Comparison of ENCODE assay signal across 10 cellular contexts in the genomic region with DNA sequence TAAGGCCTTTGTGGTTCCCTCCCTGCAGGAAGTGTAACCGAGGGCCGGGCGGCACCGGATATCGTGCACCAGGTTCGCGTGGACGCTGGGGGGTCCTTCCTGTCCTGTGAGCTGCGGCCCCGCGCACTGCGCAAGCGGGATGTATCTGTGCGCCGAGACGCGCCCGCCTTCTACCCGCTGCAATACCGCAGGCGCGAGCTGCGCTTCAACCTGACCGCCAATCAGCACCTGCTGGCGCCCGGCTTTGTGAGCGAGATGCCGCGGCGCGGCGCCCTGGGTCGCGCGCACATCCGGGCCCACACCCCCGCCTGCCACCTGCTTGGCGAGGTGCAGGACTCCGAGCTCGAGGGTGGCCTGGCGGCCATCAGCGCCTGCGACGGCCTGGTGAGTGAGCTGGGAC. TPM values are rescaled to one million over a fixed set of nuclear protein-coding genes. Genes with fewer than 3 reads are reported as not detected.
DNase-seq lines count a peak whose midpoint lies in the region; ATAC-seq and TF ChIP-seq lines count a peak whose summit lies in the region.
"Had no signal": no experiment of that assay in that cellular context is flagged by ENCODE, and none has a peak within 500 bp of the region (broad histone marks: within the 10 kb centered on the region; RNA-seq: fewer than 3 reads in every experiment).

No MANE protein-coding gene starts in this region.

- TF ChIP-seq POLR2A in lower leg skin (IDR thresholded peaks at IDR 0.05), result no peak

- intact Hi-C loops in lower leg skin (cut with DNase I; ENCODE audit: low total_unique reads) (no loop called here), tibial artery (cut with DNase I; ENCODE audit: low total_unique reads) (no loop called here)

- H4K91ac ChIP-seq in H9 (ENCODE audit: insufficient read length, low read depth, low read length), result no peak overlapping the region

- no peaks in the 10 kb centered on the region for H3K9me3 ChIP-seq in H9 (ENCODE audit: control insufficient read depth, low read depth, low read length)
- H3K9me3 ChIP-seq in tibial artery, result no peaks in the 10 kb centered on the region
- H3K9me3 ChIP-seq: left lung had no signal

- H3K36me3 ChIP-seq in tibial artery, result no peaks in the 10 kb centered on the region
- H3K36me3 ChIP-seq: left lung had no signal

- H3K56ac ChIP-seq in H9 (ENCODE audit: insufficient read length, low read depth, low read length), result no peak overlapping the region

- no peak overlapping the region for H2BK12ac ChIP-seq in H9 (ENCODE audit: insufficient read length, low read depth, low read length)

- no peaks in the 10 kb centered on the region for H4K20me1 ChIP-seq in H9 (ENCODE audit: control insufficient read depth, insufficient read depth, insufficient read length)

- H3K27me3 Mint-ChIP-seq in naive B cell (peaks cover 0 to 6% (median 6%) of the 10 kb centered on the region in 3 donors), H9 (ENCODE audit: low read depth) (no peaks in the 10 kb centered on the region)
- peaks cover 0 to 16% of the 10 kb centered on the region in 2 donors for H3K27me3 Mint-ChIP-seq in stimulated activated naive B cell treated with anti-CD40 and anti-IgM and Interleukin-4, amounts not matched to agents 10 μg/mL and 1 μg/mL and 100 μg/mL, for 72 hours

- no peaks in the 10 kb centered on the region for H3K79me2 ChIP-seq in H9 (ENCODE audit: insufficient read depth, low read length)

- DNase-seq in T-helper 9 cell (peak; percentile 28), activated gamma-delta T cell treated with Interleukin-2 at 50 U/mL for 16 hours (peak; percentile 68), naive B cell (peak; percentile 24), H9 (no peak), lower leg skin (ENCODE audit: low spot score in 2 of 2) (no peak), tibial artery (no peak)
- DNase-seq in stimulated activated naive B cell treated with anti-CD40 and anti-IgM and Interleukin-4, amounts not matched to agents 10 μg/mL and 1 μg/mL and 100 μg/mL, for 72 hours, result peak; percentile 20
- DNase-seq: KG1, left lung had no signal

- H2BK20ac ChIP-seq in H9 (ENCODE audit: low read depth, low read length, poor library complexity, severe bottlenecking), result no peak overlapping the region

- H3K4ac ChIP-seq in H9 (ENCODE audit: low read depth, low read length), result no peak overlapping the region

- H3K4me2 ChIP-seq in H9 (ENCODE audit: insufficient read depth, insufficient read length, low read length), result no peak overlapping the region

- no peak overlapping the region for H2BK120ac ChIP-seq in H9 (ENCODE audit: low read depth, low read length, poor library complexity, severe bottlenecking)

- H3K18ac ChIP-seq in H9 (ENCODE audit: insufficient read length, low read depth, low read length), result no peak overlapping the region

- H3K27ac ChIP-seq in H9 (ENCODE audit: insufficient read length, low read depth, low read length) (no peak overlapping the region), tibial artery (no peak overlapping the region)
- H3K27ac ChIP-seq: left lung had no signal

- H3K4me1 Mint-ChIP-seq in naive B cell (peaks cover 0 to 7% (median 4%) of the 10 kb centered on the region in 3 donors), H9 (peaks cover 9 to 10% of the 10 kb centered on the region in 2 experiments)
- peaks cover 2 to 4% of the 10 kb centered on the region in 2 donors for H3K4me1 Mint-ChIP-seq in stimulated activated naive B cell treated with anti-CD40 and anti-IgM and Interleukin-4, amounts not matched to agents 10 μg/mL and 1 μg/mL and 100 μg/mL, for 72 hours

- H3K4me1 ChIP-seq in H9 (ENCODE audit: insufficient read depth, low read length) (no peaks in the 10 kb centered on the region; the same call in 1 of the 2 replicates), tibial artery (peaks cover 0 to 7% (median 0%) of the 10 kb centered on the region in 4 donors)
- H3K4me1 ChIP-seq: left lung had no signal

- H3T11ph ChIP-seq in H9 (ENCODE audit: low read length), result no peak overlapping the region

- no peak overlapping the region for H3K4me3 ChIP-seq in lower leg skin (ENCODE audit: low read depth, poor library complexity, severe bottlenecking)
- no peak overlapping the region for H3K4me3 ChIP-seq in tibial artery
- H3K4me3 ChIP-seq: left lung had no signal

- WGBS in H9 (ENCODE audit: extremely low coverage, insufficient read length, low lambda C conversion rate), result no CpG with 5 or more reads among the region's 44 CpGs
- WGBS in lower leg skin, 2 donors, result 36 to 40% methylated on average over 19 to 36 of the region's 44 CpGs

- H3K4me3 Mint-ChIP-seq in naive B cell (peak overlapping the region in 6 of 8 donors; percentile 12 to 66 (median 58)), H9 (no peak overlapping the region)
- peak overlapping the region; percentile 29 to 65 for H3K4me3 Mint-ChIP-seq in stimulated activated naive B cell treated with anti-CD40 and anti-IgM and Interleukin-4, amounts not matched to agents 10 μg/mL and 1 μg/mL and 100 μg/mL, for 72 hours

- no peak overlapping the region for H2AFZ ChIP-seq in H9 (ENCODE audit: low read length)

- no peak overlapping the region for H2AK5ac ChIP-seq in H9 (ENCODE audit: insufficient read length, low read length)

- no peaks in the 10 kb centered on the region for H3K79me1 ChIP-seq in H9 (ENCODE audit: insufficient read depth, low read depth, low read length, poor library complexity, severe bottlenecking)

- no peak overlapping the region for H3K14ac ChIP-seq in H9 (ENCODE audit: insufficient read depth, low read length)

- H3K27ac Mint-ChIP-seq in naive B cell, result peak overlapping the region in 1 of 6 donors; percentile 37
- H3K27ac Mint-ChIP-seq in stimulated activated naive B cell treated with anti-CD40 and anti-IgM and Interleukin-4, amounts not matched to agents 10 μg/mL and 1 μg/mL and 100 μg/mL, for 72 hours, result no peak overlapping the region
- H3K27ac Mint-ChIP-seq in H9, result no peak overlapping the region

- H4K5ac ChIP-seq in H9 (ENCODE audit: insufficient read length, low read depth, low read length), result no peak overlapping the region

- no peak overlapping the region for H2BK5ac ChIP-seq in H9 (ENCODE audit: insufficient read length, low read length)

- no peak overlapping the region for H3K23ac ChIP-seq in H9 (ENCODE audit: insufficient read length, low read depth, low read length)

- peak; percentile 80 to 82 for ATAC-seq in naive B cell (ENCODE audit: low read depth in 2 of 2)
- ATAC-seq in stimulated activated naive B cell treated with anti-CD40 and anti-IgM and Interleukin-4, amounts not matched to agents 10 μg/mL and 1 μg/mL and 100 μg/mL, for 72 hours (replicated peaks), result peak; percentile 79 to 82
- ATAC-seq in HG03469 (IDR thresholded peaks at IDR 0.05; ENCODE audit: unreplicated experiment), result no peak
- ATAC-seq: left lung had no signal

- H3K9ac ChIP-seq in H9 (ENCODE audit: extremely low read depth, insufficient read length, low read length), result no peak overlapping the region

- TF ChIP-seq CTCF in H9 (conservative IDR thresholded peaks at IDR 0.05) (no peak), lower leg skin (IDR thresholded peaks at IDR 0.05) (no peak), tibial artery (IDR thresholded peaks at IDR 0.05) (no peak)

- no peaks in the 10 kb centered on the region for H3K23me2 ChIP-seq in H9 (ENCODE audit: insufficient read length, low read depth, low read length, poor library complexity, severe bottlenecking)

- no peaks in the 10 kb centered on the region for H3K9me3 Mint-ChIP-seq in naive B cell
- H3K9me3 Mint-ChIP-seq in stimulated activated naive B cell treated with anti-CD40 and anti-IgM and Interleukin-4, amounts not matched to agents 10 μg/mL and 1 μg/mL and 100 μg/mL, for 72 hours, result no peaks in the 10 kb centered on the region
- H3K9me3 Mint-ChIP-seq in H9, result no peaks in the 10 kb centered on the region; a peak in 1 of 5 replicates

- no peaks in the 10 kb centered on the region for H3K36me3 Mint-ChIP-seq in naive B cell
- H3K36me3 Mint-ChIP-seq in stimulated activated naive B cell treated with anti-CD40 and anti-IgM and Interleukin-4, amounts not matched to agents 10 μg/mL and 1 μg/mL and 100 μg/mL, for 72 hours, result no peaks in the 10 kb centered on the region
- H3K36me3 Mint-ChIP-seq in H9 (ENCODE audit: insufficient read depth in 1 of 3, low read depth in 3 of 3), result no peaks in the 10 kb centered on the region

- H2BK15ac ChIP-seq in H9 (ENCODE audit: low read depth, low read length), result no peak overlapping the region

- H3K27me3 ChIP-seq in H9 (ENCODE audit: insufficient read depth, low read length), result no peaks in the 10 kb centered on the region
- peaks cover 0 to 2% of the 10 kb centered on the region in 2 donors for H3K27me3 ChIP-seq in tibial artery

- no peak overlapping the region for H4K8ac ChIP-seq in H9 (replicated peaks; ENCODE audit: insufficient read length, low read depth, low read length)

RNA-seq across cellular contexts. Expression of gene SAXO2, which starts 35.9 kb away (rescaled TPM):
- polyA plus RNA-seq in naive B cell (ENCODE audit: low read depth in 6 of 6), result 10 to 100 TPM in 1 of 6 donors, 1 to 10 TPM in 4, under 1 TPM in 1; 0.80 to 24.0 (median 4.4) TPM
- 2.6 and 3.1 TPM in 2 replicates for total RNA-seq in H9 (2021)
- 1 to 10 TPM in 2 of 4 donors, under 1 TPM in 1, not detected in 1; 0.30 to 1.5 (median 1.5) TPM for total RNA-seq in lower leg skin

RNA-seq across cellular contexts. Expression of gene EFL1, which starts 36.0 kb away (rescaled TPM):
- 10 to 100 TPM; 17.7 to 43.0 (median 23.7) TPM for polyA plus RNA-seq in naive B cell (ENCODE audit: low read depth in 6 of 6)
- total RNA-seq in H9 (2021), result 27.8 and 29.4 TPM in 2 replicates
- 10 to 100 TPM; 17.8 to 20.7 (median 19.5) TPM for total RNA-seq in lower leg skin

RNA-seq across cellular contexts. Expression of gene GOLGA6L10, which starts 50.8 kb away (rescaled TPM):
- polyA plus RNA-seq in naive B cell (ENCODE audit: low read depth in 6 of 6), result under 1 TPM in 3 of 6 donors, not detected in 3; 0.09 to 0.17 (median 0.13) TPM
- total RNA-seq in H9 (2021), result 2.0 TPM in 2 replicates
- 1 to 10 TPM in 2 of 4 donors, under 1 TPM in 2; 0.39 to 1.2 (median 0.85) TPM for total RNA-seq in lower leg skin

Comparison
In these comparisons a context has a peak if more than half of its experiments do, and no peak if none do; other contexts are left out.
1. DNase-seq: peak in T-helper 9 cell (single experiment), activated gamma-delta T cell treated with Interleukin-2 at 50 U/mL for 16 hours (single experiment), naive B cell (single experiment) and stimulated activated naive B cell treated with anti-CD40 and anti-IgM and Interleukin-4, amounts not matched to agents 10 μg/mL and 1 μg/mL and 100 μg/mL, for 72 hours (single experiment); none in H9 (single experiment), lower leg skin (0 of 2) and tibial artery (0 of 2).
2. H3K4me3 Mint-ChIP-seq: peak in naive B cell (6 of 8) and stimulated activated naive B cell treated with anti-CD40 and anti-IgM and Interleukin-4, amounts not matched to agents 10 μg/mL and 1 μg/mL and 100 μg/mL, for 72 hours (2 of 2); none in H9 (0 of 2).